In the genomic region with DNA sequence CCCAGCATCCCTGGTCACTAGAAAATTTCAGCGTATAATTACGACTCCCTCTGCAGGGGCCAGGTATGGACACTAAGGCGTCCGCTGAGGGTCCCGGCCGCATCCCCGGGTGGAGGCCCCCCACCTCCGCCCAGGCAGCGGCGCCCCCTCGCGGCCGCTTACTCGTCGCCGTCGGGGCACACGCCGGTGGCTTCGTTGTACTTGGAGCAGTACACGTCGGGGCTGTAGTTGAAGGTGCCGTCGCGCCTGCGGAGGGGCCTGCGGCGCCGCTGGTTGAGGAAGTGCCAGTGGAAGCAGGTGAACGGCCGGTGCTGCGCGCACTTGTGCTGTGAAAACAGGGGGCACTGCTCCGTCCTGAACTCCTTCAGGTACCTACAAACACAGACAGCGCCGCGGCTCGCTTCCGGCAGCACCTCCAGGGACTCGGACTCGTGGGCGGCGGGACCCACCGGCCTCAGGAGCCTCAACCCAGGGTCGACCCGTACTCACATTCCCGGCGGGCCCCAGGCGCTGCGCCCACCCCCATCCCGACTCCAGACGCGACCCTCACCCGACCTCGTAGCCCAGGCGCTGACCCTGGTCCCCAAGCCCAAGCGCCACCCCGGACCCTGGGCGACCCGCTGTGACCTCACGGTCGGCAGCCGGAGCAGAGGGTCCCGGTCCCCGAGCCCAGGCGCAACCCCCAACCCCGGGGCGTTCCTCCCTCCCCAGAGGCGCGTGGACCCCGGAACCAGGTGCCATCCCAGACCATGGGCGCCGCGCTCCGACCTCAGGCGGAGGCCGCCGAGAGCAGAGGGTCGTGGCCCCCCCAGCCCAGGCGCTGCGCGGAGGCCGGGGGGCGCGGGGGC, we compare ENCODE assay signal across 8 cellular contexts. TPM values are rescaled to one million over a fixed set of nuclear protein-coding genes. Genes with fewer than 3 reads are reported as not detected.
DNase-seq lines count a peak whose midpoint lies in the region; ATAC-seq, FAIRE-seq and TF ChIP-seq lines count a peak whose summit lies in the region.

No MANE protein-coding gene starts in this region.

- ATAC-seq in left ventricle myocardium superior (peak; percentile 46), sciatic nerve (peak; percentile 25), HG03460 (IDR thresholded peaks at IDR 0.05; ENCODE audit: unreplicated experiment) (no peak)

- DNase-seq in GM12891 (ENCODE audit: insufficient read length, low spot score) (peak; percentile 73), HT1080 (ENCODE audit: low read depth) (peak; percentile 26), SK-N-SH (peak; percentile 89), left ventricle myocardium superior (peak; percentile 71), sciatic nerve (ENCODE audit: low spot score) (no peak)
- peak; percentile 80 for DNase-seq in activated naive CD8-positive, alpha-beta T cell treated with anti-CD3 and anti-CD28 coated beads for 36 hours

- peak overlapping the region; percentile 67 for H3K27ac ChIP-seq in 22Rv1
- peak overlapping the region; percentile 29 to 41; a peak in 2 of 4 replicates for H3K27ac ChIP-seq in SK-N-SH (ENCODE audit: low read depth in 2 of 2, low read length in 1 of 2)

- TF ChIP-seq RAD21 in SK-N-SH (IDR thresholded peaks at IDR 0.05; ENCODE audit: low read length): peak; percentile 46

- peak overlapping the region; percentile 90 for H3K4me2 ChIP-seq in SK-N-SH

- TF ChIP-seq CTCF in 22Rv1 (IDR thresholded peaks at IDR 0.05): peak; percentile 79
- TF ChIP-seq CTCF in SK-N-SH (IDR thresholded peaks at IDR 0.05): peak; percentile 74

- WGBS in SK-N-SH (ENCODE audit: low lambda C conversion rate): 23% methylated on average over 4 of the region's 85 CpGs

- POLR2A ChIA-PET in SK-N-SH (lab: Yijun Ruan, JAX): no interaction called here

- H3K4me3 Mint-ChIP-seq in activated naive CD8-positive, alpha-beta T cell treated with anti-CD3 and anti-CD28 coated beads for 36 hours: peak overlapping the region; percentile 83

- H3K27ac Mint-ChIP-seq in activated naive CD8-positive, alpha-beta T cell treated with anti-CD3 and anti-CD28 coated beads for 36 hours: peak overlapping the region; percentile 84

- no peaks in the 10 kb centered on the region for H3K27me3 ChIP-seq in SK-N-SH (ENCODE audit: insufficient read depth)

- H3K27me3 Mint-ChIP-seq in activated naive CD8-positive, alpha-beta T cell treated with anti-CD3 and anti-CD28 coated beads for 36 hours: no peaks in the 10 kb centered on the region

- H3K9ac ChIP-seq in SK-N-SH: peak overlapping the region; percentile 81

- peaks cover 0 to 3% of the 10 kb centered on the region in 2 experiments for H3K36me3 ChIP-seq in SK-N-SH (replicated peaks in 1 of 2; ENCODE audit: control insufficient read depth in 1 of 2, insufficient read depth in 2 of 2, low read length in 1 of 2)

- H3K79me2 ChIP-seq in SK-N-SH (ENCODE audit: insufficient read depth): peaks cover 58% of the 10 kb centered on the region

- no peaks in the 10 kb centered on the region for H3K9me2 ChIP-seq in SK-N-SH

- no peak for TF ChIP-seq POLR2A in GM12891 (IDR thresholded peaks at IDR 0.05; ENCODE audit: low read depth, low read length)

- no peaks in the 10 kb centered on the region for H3K9me3 ChIP-seq in SK-N-SH

- H2AFZ ChIP-seq in SK-N-SH (ENCODE audit: low read depth): peak overlapping the region; percentile 89; the same call in 1 of the 2 replicates

- no peaks in the 10 kb centered on the region for H4K20me1 ChIP-seq in SK-N-SH (ENCODE audit: insufficient read depth)

- TF ChIP-seq EP300 in SK-N-SH (IDR thresholded peaks at IDR 0.05; ENCODE audit: borderline replicate concordance in 1 of 2, low read depth in 1 of 2, low read length in 1 of 2): no peak

- H3K4me3 ChIP-seq in SK-N-SH (ENCODE audit: low read depth in 2 of 2, low read length in 1 of 2): peak overlapping the region; percentile 66 to 75

- H3K4me1 Mint-ChIP-seq in activated naive CD8-positive, alpha-beta T cell treated with anti-CD3 and anti-CD28 coated beads for 36 hours: peaks cover 24% of the 10 kb centered on the region

- H3K36me3 Mint-ChIP-seq in activated naive CD8-positive, alpha-beta T cell treated with anti-CD3 and anti-CD28 coated beads for 36 hours: no peaks in the 10 kb centered on the region

- no peaks in the 10 kb centered on the region; a peak in 1 of 4 replicates for H3K4me1 ChIP-seq in SK-N-SH (ENCODE audit: control insufficient read depth in 1 of 2, insufficient read depth in 2 of 2, low read depth in 1 of 2, low read length in 1 of 2)

- FAIRE-seq in GM12891 (lab: Jason Lieb, UNC): peak; percentile 72

- intact Hi-C loops in left ventricle myocardium superior (cut with micrococcal nuclease): no loop called here
- intact Hi-C loops in sciatic nerve (cut with DNase I): no loop called here

- no peaks in the 10 kb centered on the region for H3K9me3 Mint-ChIP-seq in activated naive CD8-positive, alpha-beta T cell treated with anti-CD3 and anti-CD28 coated beads for 36 hours

- H3F3A ChIP-seq in SK-N-SH (replicated peaks; ENCODE audit: insufficient read depth): peaks cover 25% of the 10 kb centered on the region

- CTCF ChIA-PET in SK-N-SH (lab: Yijun Ruan, JAX): no interaction called here

TF ChIP-seq in GM12891, 5 proteins besides CTCF, POLR2A, EP300 and RAD21:
- TF ChIP-seq PAX5 (IDR thresholded peaks at IDR 0.05; ENCODE audit: insufficient read depth, low read length, severe bottlenecking) (no peak), SPI1 (IDR thresholded peaks at IDR 0.05; ENCODE audit: low read depth, low read length) (peak; percentile 38; the same call in 1 of the 2 replicates)

TF ChIP-seq in SK-N-SH, 30 proteins besides CTCF, POLR2A, EP300 and RAD21:
- TF ChIP-seq RCOR1 (IDR thresholded peaks at IDR 0.05; ENCODE audit: low read length): 0 out of 2 replicates have a peak, but pooled peaks have one; percentile 26
- 0 out of 2 replicates have a peak, but pooled peaks have one; percentile 19 for TF ChIP-seq MXI1 (IDR thresholded peaks at IDR 0.05; ENCODE audit: low read depth, low read length)
- no peak for TF ChIP-seq YY1 (IDR thresholded peaks at IDR 0.05; ENCODE audit: low read depth)
- TF ChIP-seq JUND (IDR thresholded peaks at IDR 0.05): no peak
- TF ChIP-seq SMC3 (IDR thresholded peaks at IDR 0.05; ENCODE audit: low read depth, low read length): peak; percentile 41; the same call in 1 of the 2 replicates

RNA-seq across cellular contexts. Expression of a gene that starts 0.6 kb away (rescaled TPM):
- 6.0 TPM for polyA plus RNA-seq in GM12891 (2012; ENCODE audit: low read depth, missing spikeins)
- 17.0 and 21.8 TPM in 2 replicates for total RNA-seq in HT1080 (2014; rRNA removed; shearing (Covaris generic))
- polyA plus RNA-seq in HT1080 (2015; cell fraction: cytosol; rRNA removed): 21.2 and 24.3 TPM in 2 replicates
- polyA plus RNA-seq in HT1080 (2015; cell fraction: nucleus; rRNA removed): 47.3 and 53.9 TPM in 2 replicates
- 16.3 and 16.4 TPM in 2 replicates for polyA plus RNA-seq in SK-N-SH (2012; rRNA removed)
- 8.4 and 10.3 TPM in 2 replicates for polyA plus RNA-seq in SK-N-SH (2012; cell fraction: cytosol; rRNA removed)
- polyA plus RNA-seq in SK-N-SH (2012; cell fraction: nucleus; rRNA removed): 58.9 and 79.6 TPM in 2 replicates
- 10 to 100 TPM; 22.6 to 24.2 TPM for total RNA-seq in activated naive CD8-positive, alpha-beta T cell treated with anti-CD3 and anti-CD28 coated beads for 36 hours
- 16.4 TPM for total RNA-seq in left ventricle myocardium superior
- total RNA-seq in sciatic nerve: 45.5 TPM

RNA-seq across cellular contexts. Expression of a gene that starts 6.6 kb away (rescaled TPM):
- 19.3 TPM for polyA plus RNA-seq in GM12891 (2012; ENCODE audit: low read depth, missing spikeins)
- 42.0 and 62.9 TPM in 2 replicates for total RNA-seq in HT1080 (2014; rRNA removed; shearing (Covaris generic))
- 38.7 and 39.0 TPM in 2 replicates for polyA plus RNA-seq in HT1080 (2015; cell fraction: cytosol; rRNA removed)
- polyA plus RNA-seq in HT1080 (2015; cell fraction: nucleus; rRNA removed): 21.8 and 24.9 TPM in 2 replicates
- polyA plus RNA-seq in SK-N-SH (2012; rRNA removed): 47.6 and 51.9 TPM in 2 replicates
- polyA plus RNA-seq in SK-N-SH (2012; cell fraction: cytosol; rRNA removed): 38.1 and 42.7 TPM in 2 replicates
- 32.6 and 44.5 TPM in 2 replicates for polyA plus RNA-seq in SK-N-SH (2012; cell fraction: nucleus; rRNA removed)
- 10 to 100 TPM; 24.4 to 24.6 TPM for total RNA-seq in activated naive CD8-positive, alpha-beta T cell treated with anti-CD3 and anti-CD28 coated beads for 36 hours
- total RNA-seq in left ventricle myocardium superior: 13.3 TPM
- total RNA-seq in sciatic nerve: 7.3 TPM

RNA-seq across cellular contexts. Expression of a gene that starts 17.0 kb away (rescaled TPM):
- polyA plus RNA-seq in GM12891 (2012; ENCODE audit: low read depth, missing spikeins): not detected
- total RNA-seq in HT1080 (2014; rRNA removed; shearing (Covaris generic)): not detected in 2 replicates
- not detected in 2 replicates for polyA plus RNA-seq in HT1080 (2015; cell fraction: cytosol; rRNA removed)
- polyA plus RNA-seq in HT1080 (2015; cell fraction: nucleus; rRNA removed): not detected in 2 replicates
- not detected in 2 replicates for polyA plus RNA-seq in SK-N-SH (2012; rRNA removed)
- polyA plus RNA-seq in SK-N-SH (2012; cell fraction: cytosol; rRNA removed): not detected in 2 replicates
- not detected in 2 replicates for polyA plus RNA-seq in SK-N-SH (2012; cell fraction: nucleus; rRNA removed)
- total RNA-seq in activated naive CD8-positive, alpha-beta T cell treated with anti-CD3 and anti-CD28 coated beads for 36 hours: under 1 TPM; 0.25 to 0.40 TPM
- total RNA-seq in left ventricle myocardium superior (0.27 TPM), sciatic nerve (not detected)

RNA-seq across cellular contexts. Expression of a gene that starts 30.4 kb away (rescaled TPM):
- polyA plus RNA-seq in GM12891 (2012; ENCODE audit: low read depth, missing spikeins): 0.60 TPM
- 0.03 and 0.26 TPM in 2 replicates for total RNA-seq in HT1080 (2014; rRNA removed; shearing (Covaris generic))
- not detected in 2 replicates for polyA plus RNA-seq in HT1080 (2015; cell fraction: cytosol; rRNA removed)
- 0.11 and 0.13 TPM in 2 replicates for polyA plus RNA-seq in HT1080 (2015; cell fraction: nucleus; rRNA removed)
- polyA plus RNA-seq in SK-N-SH (2012; rRNA removed): 0.35 and 0.41 TPM in 2 replicates
- 0.03 and 0.10 TPM in 2 replicates for polyA plus RNA-seq in SK-N-SH (2012; cell fraction: cytosol; rRNA removed)
- 3.6 and 6.9 TPM in 2 replicates for polyA plus RNA-seq in SK-N-SH (2012; cell fraction: nucleus; rRNA removed)
- total RNA-seq in activated naive CD8-positive, alpha-beta T cell treated with anti-CD3 and anti-CD28 coated beads for 36 hours: 1 to 10 TPM; 1.3 TPM
- total RNA-seq in left ventricle myocardium superior: 1.6 TPM
- total RNA-seq in sciatic nerve: 3.3 TPM
